Comparison of ENCODE assay signal across 1 cellular context in genomic region chr16:71425746-71426068, GRCh38.
TF ChIP-seq lines count a peak whose summit lies in the region.

No MANE protein-coding gene starts in this region.

TF ChIP-seq in GM23338, 12 proteins besides CTCF, POLR2A, EP300 and RAD21 (continued from another document):
- no peak for TF ChIP-seq ZNF462 (CRISPR knock-in tag; IDR thresholded peaks at IDR 0.05)
